In the genomic region with DNA sequence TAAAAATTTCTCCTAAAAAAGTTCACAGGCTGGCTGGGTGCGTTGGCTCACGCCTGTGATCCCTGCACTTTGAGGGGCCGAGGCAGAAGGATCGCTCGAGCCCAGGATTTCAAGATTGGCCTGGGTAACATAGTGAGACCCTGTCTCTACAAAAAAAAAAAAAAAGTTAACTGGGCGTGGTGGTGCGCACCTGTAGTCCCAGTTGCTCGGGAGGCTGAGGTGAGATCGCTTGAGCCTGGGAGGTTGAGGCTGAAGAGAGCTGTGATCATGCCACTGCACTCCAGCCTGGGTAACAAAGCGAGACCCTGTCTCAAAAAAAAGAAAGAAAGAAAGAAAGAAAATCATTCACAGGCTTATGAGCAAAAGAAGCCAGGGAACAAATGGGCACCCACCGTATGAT, we compare ENCODE assay signal across 15 cellular contexts.
DNase-seq lines count a peak whose midpoint lies in the region; ATAC-seq, FAIRE-seq and TF ChIP-seq lines count a peak whose summit lies in the region.
"Had no signal": no experiment of that assay in that cellular context is flagged by ENCODE, and none has a peak within 500 bp of the region (broad histone marks: within the 10 kb centered on the region; RNA-seq: fewer than 3 reads in every experiment).

No MANE protein-coding gene starts in this region.

- H3K9me3 Mint-ChIP-seq in chondrocyte (ENCODE audit: low read depth), result no peaks in the 10 kb centered on the region
- H3K9me3 Mint-ChIP-seq: CD4-positive, CD25-positive, alpha-beta regulatory T cell had no signal

- POLR2A ChIA-PET in K562 (lab: Yijun Ruan, JAX), result interaction anchor here (0.6 to 0.7 kb wide), 3 partner anchors 20 to 830 kb away, joined by 3 to 5 read pairs (median 4); no protein-coding TSS in a partner anchor

- TF ChIP-seq EP300 in K562 (IDR thresholded peaks at IDR 0.05; ENCODE audit: low read length), result no peak

- DNase-seq in K562 (ENCODE audit: extremely low read depth in 1 of 4, low spot score in 3 of 4), result no peak
- no peak for DNase-seq in right lobe of liver
- no peak for DNase-seq in spleen
- no peak for DNase-seq in chondrocyte (ENCODE audit: low spot score)
- no peak for DNase-seq in effector memory CD4-positive, alpha-beta T cell
- no peak for DNase-seq in NCI-H526 treated with DMSO at 0.1 percent for 48 hours (lab: John Stamatoyannopoulos, UW)
- DNase-seq: CD4-positive, CD25-positive, alpha-beta regulatory T cell; DMS53; GF-D8; GM23248 had no signal

- H3K27ac Mint-ChIP-seq in chondrocyte (ENCODE audit: unreplicated experiment), result no peak overlapping the region
- H3K27ac Mint-ChIP-seq: CD4-positive, CD25-positive, alpha-beta regulatory T cell had no signal

- H3K4me1 Mint-ChIP-seq in chondrocyte (ENCODE audit: low read depth), result peaks cover 22% of the 10 kb centered on the region
- H3K4me1 Mint-ChIP-seq: CD4-positive, CD25-positive, alpha-beta regulatory T cell had no signal

- peaks cover 12 to 67% (median 60%) of the 10 kb centered on the region in 10 experiments for H3K4me1 ChIP-seq in BLaER1 treated with 17β-estradiol and CSF1 and Interleukin-3, amounts not matched to agents 10 nM and 100 nM
- H3K4me1 ChIP-seq in K562 (replicated peaks in 1 of 2; ENCODE audit: control insufficient read depth in 2 of 2, insufficient read depth in 2 of 2, low read length in 2 of 2) (peaks cover 29 to 36% of the 10 kb centered on the region in 2 experiments), right lobe of liver (peaks cover 0 to 32% (median 14%) of the 10 kb centered on the region in 4 donors), spleen (peaks cover 5 to 58% (median 30%) of the 10 kb centered on the region in 6 donors)
- H3K4me1 ChIP-seq in effector memory CD4-positive, alpha-beta T cell (ENCODE audit: control insufficient read depth, insufficient read depth, low read length, poor library complexity, severe bottlenecking), result no peaks in the 10 kb centered on the region

- no peaks in the 10 kb centered on the region for H3K27me3 ChIP-seq in BLaER1 treated with 17β-estradiol and CSF1 and Interleukin-3, amounts not matched to agents 10 nM and 100 nM
- H3K27me3 ChIP-seq in K562 (ENCODE audit: control insufficient read depth in 2 of 2, insufficient read depth in 2 of 2, low read length in 2 of 2), result no peaks in the 10 kb centered on the region
- no peaks in the 10 kb centered on the region for H3K27me3 ChIP-seq in right lobe of liver
- no peaks in the 10 kb centered on the region for H3K27me3 ChIP-seq in spleen (replicated peaks in 1 of 7)
- H3K27me3 ChIP-seq in effector memory CD4-positive, alpha-beta T cell (replicated peaks; ENCODE audit: control insufficient read depth, insufficient read depth, low read length, poor library complexity, severe bottlenecking), result no peaks in the 10 kb centered on the region

- H3K9me3 ChIP-seq in BLaER1 treated with 17β-estradiol and CSF1 and Interleukin-3, amounts not matched to agents 10 nM and 100 nM (replicated peaks in 1 of 11), result peaks cover 0 to 7% (median 0%) of the 10 kb centered on the region in 11 experiments; a peak in 6 of 22 replicates
- H3K9me3 ChIP-seq in K562 (replicated peaks; ENCODE audit: control insufficient read depth, insufficient read depth, low read depth, low read length) (no peaks in the 10 kb centered on the region), right lobe of liver (no peaks in the 10 kb centered on the region), spleen (no peaks in the 10 kb centered on the region)
- no peaks in the 10 kb centered on the region for H3K9me3 ChIP-seq in effector memory CD4-positive, alpha-beta T cell (ENCODE audit: control insufficient read depth, low read length)

- H3K9me1 ChIP-seq in K562 (ENCODE audit: control insufficient read depth, insufficient read depth, low read length), result no peaks in the 10 kb centered on the region

- in situ Hi-C loops in K562 (cut with MboI), result no loop called here

- no TSS peak for BruUV-seq in K562 (replicated peaks; lab: Mats Ljungman, UMichigan)

- no peak overlapping the region for H3K4me3 ChIP-seq in BLaER1 treated with 17β-estradiol and CSF1 and Interleukin-3, amounts not matched to agents 10 nM and 100 nM
- no peak overlapping the region for H3K4me3 ChIP-seq in K562
- H3K4me3 ChIP-seq in right lobe of liver, result no peak overlapping the region
- H3K4me3 ChIP-seq in spleen, result no peak overlapping the region
- no peak overlapping the region for H3K4me3 ChIP-seq in effector memory CD4-positive, alpha-beta T cell (ENCODE audit: insufficient read depth, low read depth, low read length, poor library complexity, severe bottlenecking)
- H3K4me3 ChIP-seq: GM23248 had no signal

- no peak for TF ChIP-seq RAD21 in K562 (CRISPR knock-in tag; conservative IDR thresholded peaks at IDR 0.05 in 1 of 2, IDR thresholded peaks at IDR 0.05 in 1 of 2)

- H3K36me3 Mint-ChIP-seq in chondrocyte (ENCODE audit: low read depth), result no peaks in the 10 kb centered on the region
- H3K36me3 Mint-ChIP-seq: CD4-positive, CD25-positive, alpha-beta regulatory T cell had no signal

- H2AFZ ChIP-seq in K562 (ENCODE audit: low read depth, low read length), result no peak overlapping the region
- H2AFZ ChIP-seq: GM23248 had no signal

- intact Hi-C loops in K562 (cut with micrococcal nuclease), result loop anchor here (2.0 kb wide), 1 partner anchor 20 kb away; no protein-coding TSS in a partner anchor
- intact Hi-C loops in right lobe of liver (cut with DNase I), result loop anchor here in 1 of 2 donors (2.0 kb wide), 1 partner anchor 20 kb away; no protein-coding TSS in a partner anchor
- intact Hi-C loops in spleen (cut with DNase I; ENCODE audit: low total_unique reads), result no loop called here

- peaks cover 3% of the 10 kb centered on the region for H3K27me3 Mint-ChIP-seq in chondrocyte (ENCODE audit: low read depth)

- peak overlapping the region in 5 of 11 experiments; percentile 17 to 71 (median 61); a peak in 6 of 22 replicates for H3K9ac ChIP-seq in BLaER1 treated with 17β-estradiol and CSF1 and Interleukin-3, amounts not matched to agents 10 nM and 100 nM
- H3K9ac ChIP-seq in K562 (ENCODE audit: insufficient read depth in 1 of 2, low read depth in 2 of 2, low read length in 2 of 2), result no peak overlapping the region
- H3K9ac ChIP-seq: GM23248 had no signal

- H3K36me3 ChIP-seq in BLaER1 treated with 17β-estradiol and CSF1 and Interleukin-3, amounts not matched to agents 10 nM and 100 nM, result no peaks in the 10 kb centered on the region
- H3K36me3 ChIP-seq in K562 (ENCODE audit: control insufficient read depth, insufficient read depth, low read length) (no peaks in the 10 kb centered on the region), right lobe of liver (no peaks in the 10 kb centered on the region), spleen (no peaks in the 10 kb centered on the region)
- no peaks in the 10 kb centered on the region for H3K36me3 ChIP-seq in effector memory CD4-positive, alpha-beta T cell (ENCODE audit: control insufficient read depth, insufficient read depth, low read length)

- H3K4me3 Mint-ChIP-seq in chondrocyte (ENCODE audit: unreplicated experiment), result no peak overlapping the region
- H3K4me3 Mint-ChIP-seq: CD4-positive, CD25-positive, alpha-beta regulatory T cell had no signal

- H4K20me1 ChIP-seq in BLaER1 treated with 17β-estradiol and CSF1 and Interleukin-3, amounts not matched to agents 10 nM and 100 nM, result no peaks in the 10 kb centered on the region
- no peaks in the 10 kb centered on the region for H4K20me1 ChIP-seq in K562 (replicated peaks; ENCODE audit: control insufficient read depth, insufficient read depth, low read length)

- no peak for FAIRE-seq in K562 (lab: Jason Lieb, UNC)
- FAIRE-seq: H54 had no signal

- H3K4me2 ChIP-seq in BLaER1 treated with 17β-estradiol and CSF1 and Interleukin-3, amounts not matched to agents 10 nM and 100 nM, result peak overlapping the region in 9 of 11 experiments; percentile 52 to 88 (median 72); a peak in 18 of 22 replicates
- H3K4me2 ChIP-seq in K562 (ENCODE audit: insufficient read depth, low read length), result no peak overlapping the region

- no peak for ATAC-seq in K562
- no peak for ATAC-seq in right lobe of liver
- ATAC-seq in HG03175 (IDR thresholded peaks at IDR 0.05; ENCODE audit: unreplicated experiment), result no peak
- ATAC-seq: HCT116 had no signal

- CTCF ChIA-PET in K562 (lab: Yijun Ruan, JAX; ENCODE audit: low intra/inter-chr PET ratio), result interaction anchor here (0.7 kb wide), 1 partner anchor 30 kb away, joined by 3 read pairs; no protein-coding TSS in a partner anchor

- TF ChIP-seq POLR2A in K562 (conservative IDR thresholded peaks at IDR 0.05) (no peak), right lobe of liver (IDR thresholded peaks at IDR 0.05) (no peak), spleen (IDR thresholded peaks at IDR 0.05) (no peak)

- no peaks in the 10 kb centered on the region for H3K79me2 ChIP-seq in K562 (ENCODE audit: control insufficient read depth, insufficient read depth, low read length)

- 95% methylated on average over 11 of the region's 11 CpGs for WGBS in K562 (ENCODE audit: insufficient coverage, low coverage, missing lambda C conversion rate)
- 90% methylated on average over 7 of the region's 11 CpGs for WGBS in right lobe of liver (ENCODE audit: insufficient coverage, low coverage, low lambda C conversion rate, missing lambda C conversion rate)
- WGBS in spleen, 5 donors, result 90 to 98% (median 95%) methylated on average over 11 of the region's 11 CpGs

- TF ChIP-seq CTCF in K562 (IDR thresholded peaks at IDR 0.05 in 2 of 3, conservative IDR thresholded peaks at IDR 0.05 in 1 of 3; ENCODE audit: insufficient read depth in 2 of 3, low read depth in 1 of 3, low read length in 3 of 3) (no peak), right lobe of liver (IDR thresholded peaks at IDR 0.05) (no peak), spleen (IDR thresholded peaks at IDR 0.05 in 8 of 11, conservative IDR thresholded peaks at IDR 0.05 in 3 of 11) (no peak), chondrocyte (IDR thresholded peaks at IDR 0.05) (no peak)

- peak overlapping the region in 10 of 11 experiments; percentile 38 to 85 (median 74); a peak in 19 of 22 replicates for H3K27ac ChIP-seq in BLaER1 treated with 17β-estradiol and CSF1 and Interleukin-3, amounts not matched to agents 10 nM and 100 nM
- no peak overlapping the region for H3K27ac ChIP-seq in K562 (ENCODE audit: extremely low read depth, low read depth, low read length)
- H3K27ac ChIP-seq in right lobe of liver, result peak overlapping the region; percentile 5 to 75 (median 40)
- peak overlapping the region in 6 of 8 donors; percentile 5 to 87 (median 78) for H3K27ac ChIP-seq in spleen
- no peak overlapping the region for H3K27ac ChIP-seq in effector memory CD4-positive, alpha-beta T cell (ENCODE audit: insufficient read depth, low read length, poor library complexity, severe bottlenecking)
- H3K27ac ChIP-seq: 22Rv1, GM23248 had no signal

TF ChIP-seq in K562, 482 proteins besides CTCF, POLR2A, EP300 and RAD21:
- TF ChIP-seq ILK (tag; IDR thresholded peaks at IDR 0.05; ENCODE audit: borderline replicate concordance, low read depth), result no peak
- TF ChIP-seq FOXK1 (CRISPR knock-in tag; IDR thresholded peaks at IDR 0.05; ENCODE audit: borderline replicate concordance), result 0 out of 2 replicates have a peak, but pooled peaks have one; percentile 17

Comparison
In these comparisons a context has a peak if more than half of its experiments do, and no peak if none do; other contexts are left out.
1. H3K27ac ChIP-seq: peak in BLaER1 treated with 17β-estradiol and CSF1 and Interleukin-3, amounts not matched to agents 10 nM and 100 nM (10 of 11), right lobe of liver (3 of 3) and spleen (6 of 8); none in K562 (single experiment) and effector memory CD4-positive, alpha-beta T cell (single experiment).